Comparison of ENCODE assay signal across 10 cellular contexts in the genomic region with DNA sequence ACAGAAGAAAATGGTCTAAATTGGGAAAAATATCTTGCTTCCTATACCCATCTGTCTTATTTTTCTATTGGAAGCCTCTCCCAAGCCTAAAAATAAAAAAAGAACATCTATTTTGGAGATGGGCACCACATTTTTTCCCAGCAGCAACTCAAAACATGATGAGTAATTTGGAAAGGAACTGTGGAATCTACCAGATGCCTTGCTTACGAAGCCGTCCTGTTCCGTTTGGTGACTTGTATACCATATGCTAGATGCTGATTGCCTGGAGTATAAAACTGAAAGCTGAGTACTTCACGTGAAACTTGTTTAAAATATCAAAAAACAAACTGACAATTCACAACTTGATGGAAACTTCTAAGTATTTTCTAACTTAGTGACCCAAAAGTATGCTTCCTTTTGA.
DNase-seq lines count a peak whose midpoint lies in the region; TF ChIP-seq lines count a peak whose summit lies in the region.
"Had no signal": no experiment of that assay in that cellular context is flagged by ENCODE, and none has a peak within 500 bp of the region (broad histone marks: within the 10 kb centered on the region; RNA-seq: fewer than 3 reads in every experiment).

No MANE protein-coding gene starts in this region.

- DNase-seq in AG04450 (ENCODE audit: low read depth, low spot score): peak; percentile 24
- DNase-seq in GM04503 (ENCODE audit: low read depth): peak; percentile 14
- peak in 1 of 2 donors; percentile 65 for DNase-seq in ascending aorta (ENCODE audit: low spot score in 2 of 2)
- DNase-seq in inferior parietal cortex (ENCODE audit: extremely low spot score): peak; percentile 59
- DNase-seq in NK-92 treated with Interleukin-12 subunit alpha and Interleukin-12 subunit beta, amount 100 ng/mL, for 24 hours (lab: John Stamatoyannopoulos, UW): no peak
- DNase-seq in NCI-H2227 (lab: John Stamatoyannopoulos, UW; ENCODE audit: unreplicated experiment): no peak
- DNase-seq in ACHN: no peak
- no peak for DNase-seq in NCI-H82 (lab: John Stamatoyannopoulos, UW)
- DNase-seq: aorta, NCI-H226 had no signal

- H3K36me3 ChIP-seq in ascending aorta: no peaks in the 10 kb centered on the region

- no peak overlapping the region for H3K27ac ChIP-seq in AG04450 (ENCODE audit: low read depth, low read length)
- H3K27ac ChIP-seq in ascending aorta: peak overlapping the region; percentile 6 to 47

- intact Hi-C loops in ascending aorta (cut with DNase I): loop anchor here (5.0 to 10.0 kb wide), 2 partner anchors 156 to 204 kb away; no protein-coding TSS in a partner anchor

- no peak overlapping the region for H3K4me3 ChIP-seq in AG04450 (ENCODE audit: low read depth, low read length)
- peak overlapping the region; percentile 1 to 4 for H3K4me3 ChIP-seq in ascending aorta

- no peaks in the 10 kb centered on the region for H3K9me3 ChIP-seq in AG04450 (ENCODE audit: control insufficient read depth, insufficient read depth, low read length)
- peaks cover 0 to 5% of the 10 kb centered on the region in 2 donors for H3K9me3 ChIP-seq in ascending aorta

- POLR2A ChIA-PET in AG04450 (lab: Yijun Ruan, JAX): no interaction called here

- H3K4me1 ChIP-seq in ascending aorta: no peaks in the 10 kb centered on the region

- no peak for TF ChIP-seq CTCF in AG04450 (IDR thresholded peaks at IDR 0.05; ENCODE audit: low read depth, low read length)
- TF ChIP-seq CTCF in ascending aorta (IDR thresholded peaks at IDR 0.05): no peak

- CTCF ChIA-PET in AG04450 (lab: Charles Lee): interaction anchor here (1.0 kb wide), 2 partner anchors 17 to 210 kb away, joined by 3 to 4 read pairs; no protein-coding TSS in a partner anchor

- H3K27me3 ChIP-seq in AG04450 (ENCODE audit: control insufficient read depth, insufficient read depth, low read length): no peaks in the 10 kb centered on the region
- H3K27me3 ChIP-seq in ascending aorta: no peaks in the 10 kb centered on the region

- in situ Hi-C loops in ACHN (cut with HindIII; ENCODE audit: low pct_ligation_motif_present, low pct_unique_long_range_greater_than_20kb, low sequenced_read_pairs): no loop called here

Comparison
In these comparisons a context has a peak if more than half of its experiments do, and no peak if none do; other contexts are left out.
1. DNase-seq: peak in AG04450 (single experiment), GM04503 (single experiment) and inferior parietal cortex (single experiment); none in NK-92 treated with Interleukin-12 subunit alpha and Interleukin-12 subunit beta, amount 100 ng/mL, for 24 hours (single experiment), NCI-H2227 (single experiment), ACHN (single experiment) and NCI-H82 (single experiment).